12 cellular contexts compared by ENCODE assay signal in the genomic region with DNA sequence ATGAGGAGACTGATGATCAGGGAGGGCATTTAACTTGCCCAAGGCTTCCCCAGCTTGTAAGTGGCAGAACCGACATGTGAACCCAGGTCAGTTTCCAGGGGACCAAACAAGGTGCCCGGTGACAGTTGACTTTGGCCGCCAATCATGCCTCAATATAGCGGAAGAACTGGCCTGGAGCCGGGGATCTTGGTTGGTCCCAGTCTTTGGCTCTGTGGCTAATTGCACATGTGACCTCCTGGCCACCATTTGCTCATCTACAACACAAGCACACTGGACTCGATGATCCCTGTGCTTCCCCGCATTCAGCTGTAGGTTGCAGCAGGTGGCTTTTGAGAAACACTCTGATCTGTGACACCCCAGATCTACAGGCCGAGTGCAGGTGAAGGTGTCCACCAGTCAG.
"Had no signal": no experiment of that assay in that cellular context is flagged by ENCODE, and none has a peak within 500 bp of the region (broad histone marks: within the 10 kb centered on the region; RNA-seq: fewer than 3 reads in every experiment).

No MANE protein-coding gene starts in this region.

- H3K9me3 Mint-ChIP-seq: activated CD8-positive, alpha-beta T cell treated with anti-CD3 and anti-CD28 coated beads for 36 hours had no signal

- H3K4me1 ChIP-seq: SJSA1 had no signal

- H3K27me3 ChIP-seq: SJSA1, suprapubic skin had no signal

- ATAC-seq: activated CD4-positive, alpha-beta T cell treated with anti-CD3 and anti-CD28 coated beads for 36 hours; activated CD8-positive, alpha-beta T cell treated with anti-CD3 and anti-CD28 coated beads for 36 hours; stimulated activated naive B cell treated with anti-CD40 and anti-IgM and Interleukin-4, amounts not matched to agents 10 μg/mL and 1 μg/mL and 100 μg/mL, for 72 hours had no signal

- DNase-seq: activated CD4-positive, alpha-beta T cell treated with anti-CD3 and anti-CD28 coated beads for 36 hours; activated CD8-positive, alpha-beta memory T cell treated with anti-CD3 and anti-CD28 coated beads, Interleukin-2, amount 50 U/mL, for 4 hours; activated CD8-positive, alpha-beta T cell treated with anti-CD3 and anti-CD28 coated beads for 36 hours; activated naive CD4-positive, alpha-beta T cell; effector memory CD4-positive, alpha-beta T cell; mesenchymal stem cell; stimulated activated naive B cell treated with anti-CD40 and anti-IgM and Interleukin-4, amounts not matched to agents 10 μg/mL and 1 μg/mL and 100 μg/mL, for 72 hours; SW 1271; T-helper 9 cell had no signal

- H3K27ac ChIP-seq: SJSA1, WERI-Rb-1 had no signal

- H3K4me1 Mint-ChIP-seq: activated CD4-positive, alpha-beta T cell treated with anti-CD3 and anti-CD28 coated beads for 36 hours; stimulated activated naive B cell treated with anti-CD40 and anti-IgM and Interleukin-4, amounts not matched to agents 10 μg/mL and 1 μg/mL and 100 μg/mL, for 72 hours had no signal

- H3K9me3 ChIP-seq: SJSA1, suprapubic skin had no signal

- H3K36me3 Mint-ChIP-seq: stimulated activated naive B cell treated with anti-CD40 and anti-IgM and Interleukin-4, amounts not matched to agents 10 μg/mL and 1 μg/mL and 100 μg/mL, for 72 hours had no signal

- H3K4me3 Mint-ChIP-seq: activated CD4-positive, alpha-beta T cell treated with anti-CD3 and anti-CD28 coated beads for 36 hours; activated CD8-positive, alpha-beta T cell treated with anti-CD3 and anti-CD28 coated beads for 36 hours; stimulated activated naive B cell treated with anti-CD40 and anti-IgM and Interleukin-4, amounts not matched to agents 10 μg/mL and 1 μg/mL and 100 μg/mL, for 72 hours had no signal

- H3K27ac Mint-ChIP-seq: activated CD4-positive, alpha-beta T cell treated with anti-CD3 and anti-CD28 coated beads for 36 hours; activated CD8-positive, alpha-beta T cell treated with anti-CD3 and anti-CD28 coated beads for 36 hours; stimulated activated naive B cell treated with anti-CD40 and anti-IgM and Interleukin-4, amounts not matched to agents 10 μg/mL and 1 μg/mL and 100 μg/mL, for 72 hours had no signal

- H3K36me3 ChIP-seq: SJSA1, suprapubic skin, WERI-Rb-1 had no signal

- H3K4me3 ChIP-seq: SJSA1, suprapubic skin had no signal
